1 cellular context compared by ENCODE assay signal in genomic region chr5:76177974-76178373, GRCh38.
TF ChIP-seq lines count a peak whose summit lies in the region.

No MANE protein-coding gene starts in this region.

TF ChIP-seq in K562, 482 proteins besides CTCF, POLR2A, EP300 and RAD21:
- TF ChIP-seq MYNN (IDR thresholded peaks at IDR 0.05) (no peak), MYNN (CRISPR knock-in tag; IDR thresholded peaks at IDR 0.05) (no peak), USF2 (CRISPR knock-in tag; IDR thresholded peaks at IDR 0.05) (no peak), NFRKB (IDR thresholded peaks at IDR 0.05; ENCODE audit: low read depth) (no peak), MXI1 (IDR thresholded peaks at IDR 0.05; ENCODE audit: low read depth, low read length) (no peak), ZNF175 (CRISPR knock-in tag; IDR thresholded peaks at IDR 0.05; ENCODE audit: low read depth) (no peak), CEBPZ (IDR thresholded peaks at IDR 0.05; ENCODE audit: borderline replicate concordance, low read depth, low read length) (no peak), ZBTB11 (CRISPR knock-in tag; IDR thresholded peaks at IDR 0.05) (no peak), CBX1 (IDR thresholded peaks at IDR 0.05; ENCODE audit: low read depth) (no peak), PRPF4 (IDR thresholded peaks at IDR 0.05; ENCODE audit: insufficient read depth, low read depth, low read length, poor library complexity, severe bottlenecking) (no peak)
